Comparison of ENCODE assay signal across 1 cellular context in genomic region chr7:35723011-35723410, GRCh38.
TF ChIP-seq lines count a peak whose summit lies in the region.

No MANE protein-coding gene starts in this region.

TF ChIP-seq in HCT116, 20 proteins besides CTCF, POLR2A, EP300 and RAD21 (continued from another document):
- TF ChIP-seq POLR2AphosphoS5 (IDR thresholded peaks at IDR 0.05; ENCODE audit: low read depth, low read length) (no peak), EGR1 (IDR thresholded peaks at IDR 0.05; ENCODE audit: low read depth) (no peak), EZH2phosphoT487 (IDR thresholded peaks at IDR 0.05; ENCODE audit: borderline replicate concordance) (no peak), SP1 (IDR thresholded peaks at IDR 0.05; ENCODE audit: low read depth) (no peak), CEBPB (IDR thresholded peaks at IDR 0.05; ENCODE audit: low read depth) (no peak), CBX3 (IDR thresholded peaks at IDR 0.05; ENCODE audit: low read depth) (no peak), YY1 (IDR thresholded peaks at IDR 0.05; ENCODE audit: extremely low read depth, insufficient replicate concordance, low read depth, low read length) (no peak), ATF3 (IDR thresholded peaks at IDR 0.05) (no peak), SRF (IDR thresholded peaks at IDR 0.05; ENCODE audit: low read depth) (no peak), FOSL1 (IDR thresholded peaks at IDR 0.05; ENCODE audit: low read depth) (no peak), JUND (IDR thresholded peaks at IDR 0.05) (no peak), TCF7L2 (IDR thresholded peaks at IDR 0.05; ENCODE audit: borderline replicate concordance, extremely low read depth, insufficient read depth, insufficient read length) (no peak)
